Comparison of ENCODE assay signal across 21 cellular contexts in genomic region chrX:8036914-8037313, GRCh38.
DNase-seq lines count a peak whose midpoint lies in the region; ATAC-seq and TF ChIP-seq lines count a peak whose summit lies in the region.
"Had no signal": no experiment of that assay in that cellular context is flagged by ENCODE, and none has a peak within 500 bp of the region (broad histone marks: within the 10 kb centered on the region; RNA-seq: fewer than 3 reads in every experiment).

No MANE protein-coding gene starts in this region.

- peak overlapping the region; percentile 45 for H3K4me3 ChIP-seq in left ventricle myocardium inferior
- H3K4me3 ChIP-seq in neuronal stem cell (ENCODE audit: low read length in 2 of 2): no peak overlapping the region
- H3K4me3 ChIP-seq: vagina had no signal

- WGBS in neuronal stem cell (ENCODE audit: extremely low coverage in 2 of 2, insufficient read length in 2 of 2, insufficient replicate concordance in 1 of 2), 2 donors: no CpG with 5 or more reads among the region's 4 CpGs

- H3K9ac ChIP-seq in neuronal stem cell (ENCODE audit: low read depth, low read length, poor library complexity): no peak overlapping the region

- H2BK5ac ChIP-seq in neuronal stem cell (ENCODE audit: low read length): no peak overlapping the region

- no peak for ATAC-seq in HG02588 (IDR thresholded peaks at IDR 0.05; ENCODE audit: unreplicated experiment)
- ATAC-seq: esophagus mucosa, gastrocnemius medialis, left colon had no signal

- no peak overlapping the region for H2BK120ac ChIP-seq in neuronal stem cell (ENCODE audit: low read depth, low read length)

- H3K27me3 ChIP-seq in left ventricle myocardium inferior (ENCODE audit: low read depth): no peaks in the 10 kb centered on the region
- no peaks in the 10 kb centered on the region for H3K27me3 ChIP-seq in neuronal stem cell (ENCODE audit: control insufficient read depth in 3 of 3, insufficient read depth in 3 of 3, low read depth in 1 of 3, low read length in 3 of 3)
- H3K27me3 ChIP-seq: gastrocnemius medialis, vagina had no signal

- H2AFZ ChIP-seq in neuronal stem cell (ENCODE audit: low read length): no peak overlapping the region

- H3K4me2 ChIP-seq in neuronal stem cell (ENCODE audit: insufficient read depth, low read length, poor library complexity, severe bottlenecking): no peak overlapping the region

- no peak for TF ChIP-seq CTCF in left ventricle myocardium inferior (IDR thresholded peaks at IDR 0.05; ENCODE audit: borderline replicate concordance)

- H3K23ac ChIP-seq in neuronal stem cell (ENCODE audit: low read depth, low read length, poor library complexity): no peak overlapping the region

- H3K79me1 ChIP-seq in neuronal stem cell (ENCODE audit: low read depth, low read length): no peaks in the 10 kb centered on the region

- H4K91ac ChIP-seq in neuronal stem cell (ENCODE audit: low read depth, low read length, poor library complexity): no peak overlapping the region

- H3K4me1 ChIP-seq in left ventricle myocardium inferior: peaks cover 10% of the 10 kb centered on the region
- H3K4me1 ChIP-seq in neuronal stem cell (ENCODE audit: control insufficient read depth in 2 of 2, insufficient read depth in 1 of 2, low read depth in 1 of 2, low read length in 2 of 2): peaks cover 0 to 5% of the 10 kb centered on the region in 2 donors
- H3K4me1 ChIP-seq: vagina had no signal

- H2AK5ac ChIP-seq in neuronal stem cell (ENCODE audit: low read depth, low read length): no peak overlapping the region

- DNase-seq in NCI-H524 (lab: John Stamatoyannopoulos, UW) (peak; percentile 6 to 28), NCI-H524 treated with DMSO at 0.1 percent for 48 hours (lab: John Stamatoyannopoulos, UW) (no peak), NCI-H1092 treated with DMSO at 0.1 percent for 48 hours (lab: John Stamatoyannopoulos, UW) (peak; percentile 83), NCI-H748 (lab: John Stamatoyannopoulos, UW; ENCODE audit: unreplicated experiment) (peak; percentile 72), left ventricle myocardium inferior (no peak), neuronal stem cell (ENCODE audit: low spot score) (no peak)
- no peak for DNase-seq in stimulated activated CD4-positive, alpha-beta T cell treated with anti-CD3 and anti-CD28 coated beads, Interleukin-1b, Interleukin-23, amount 100 ng/mL, for 48 hours
- DNase-seq: ACHN; activated CD4-positive, alpha-beta T cell treated with anti-CD3 and anti-CD28 coated beads, Interleukin-2, amount 50 U/mL, for 48 hours; activated gamma-delta T cell treated with Interleukin-2 at 50 U/mL for 16 hours; activated T-cell treated with anti-CD3 and anti-CD28 coated beads for 4 hours; caudate nucleus; gastrocnemius medialis; IMR-90; left colon; midbrain; SIG-M5 had no signal

- intact Hi-C loops in left ventricle myocardium inferior (cut with micrococcal nuclease): no loop called here

- H3K27ac ChIP-seq in left ventricle myocardium inferior (replicated peaks): peak overlapping the region; percentile 74
- no peak overlapping the region for H3K27ac ChIP-seq in neuronal stem cell (replicated peaks; ENCODE audit: low read length)
- H3K27ac ChIP-seq: gastrocnemius medialis, HL-60, vagina had no signal

- no peak overlapping the region for H3K18ac ChIP-seq in neuronal stem cell (ENCODE audit: low read length)

- H2BK12ac ChIP-seq in neuronal stem cell (ENCODE audit: low read length): no peak overlapping the region

- H3K36me3 ChIP-seq in left ventricle myocardium inferior (no peaks in the 10 kb centered on the region), neuronal stem cell (replicated peaks in 1 of 2; ENCODE audit: control insufficient read depth in 2 of 2, insufficient read depth in 2 of 2, low read length in 2 of 2) (no peaks in the 10 kb centered on the region)
- H3K36me3 ChIP-seq: gastrocnemius medialis, vagina had no signal

- no peak overlapping the region for H3K4ac ChIP-seq in neuronal stem cell (ENCODE audit: low read length)

- no peak overlapping the region for H3K14ac ChIP-seq in neuronal stem cell (ENCODE audit: low read length)

- no peak overlapping the region for H2BK15ac ChIP-seq in neuronal stem cell (ENCODE audit: low read length)

- H3K9me3 ChIP-seq in left ventricle myocardium inferior (replicated peaks) (no peaks in the 10 kb centered on the region), neuronal stem cell (replicated peaks in 1 of 2; ENCODE audit: control insufficient read depth in 2 of 2, insufficient read depth in 1 of 2, low read depth in 1 of 2, low read length in 2 of 2) (no peaks in the 10 kb centered on the region)
- H3K9me3 ChIP-seq: gastrocnemius medialis, vagina had no signal

- no peak overlapping the region for H4K8ac ChIP-seq in neuronal stem cell (ENCODE audit: low read depth, low read length)

Comparison
In these comparisons a context has a peak if more than half of its experiments do, and no peak if none do; other contexts are left out.
1. DNase-seq: peak in NCI-H524 (2 of 2), NCI-H1092 treated with DMSO at 0.1 percent for 48 hours (single experiment) and NCI-H748 (single experiment); none in NCI-H524 treated with DMSO at 0.1 percent for 48 hours (single experiment), left ventricle myocardium inferior (single experiment), neuronal stem cell (single experiment) and stimulated activated CD4-positive, alpha-beta T cell treated with anti-CD3 and anti-CD28 coated beads, Interleukin-1b, Interleukin-23, amount 100 ng/mL, for 48 hours (single experiment).